In genomic region chr17:28986714-28987367, GRCh38 we compare ENCODE assay signal across 24 cellular contexts. TPM values are rescaled to one million over a fixed set of nuclear protein-coding genes. Genes with fewer than 3 reads are reported as not detected.
"Had no signal": no experiment of that assay in that cellular context is flagged by ENCODE, and none has a peak within 500 bp of the region (broad histone marks: within the 10 kb centered on the region; RNA-seq: fewer than 3 reads in every experiment).

No MANE protein-coding gene starts in this region.

- H3K27me3 ChIP-seq: adrenal gland, vagina had no signal

- H3K27ac Mint-ChIP-seq: activated CD4-positive, alpha-beta T cell treated with anti-CD3 and anti-CD28 coated beads for 36 hours; dendritic cell treated with granulocyte-macrophage colony-stimulating factor and Interleukin-4, amounts not matched to agents 40 ng/mL and 50 ng/mL, for 4 days; immature natural killer cell; stimulated activated naive CD8-positive, alpha-beta T cell treated with anti-CD3 and anti-CD28 coated beads, Interleukin-15, amount 100 ng/mL, for 72 hours had no signal

- H3K27me3 Mint-ChIP-seq: activated CD4-positive, alpha-beta T cell treated with anti-CD3 and anti-CD28 coated beads for 36 hours had no signal

- H3K4me3 ChIP-seq: adrenal gland, esophagus muscularis mucosa, gastroesophageal sphincter, heart left ventricle, left ventricle myocardium inferior, prostate gland, skin epidermis, suprapubic skin, transverse colon, vagina had no signal

- H3K9me3 ChIP-seq: adrenal gland, esophagus muscularis mucosa, gastroesophageal sphincter, heart left ventricle, left ventricle myocardium inferior, prostate gland, suprapubic skin, transverse colon, vagina had no signal

- H3K27ac ChIP-seq: adrenal gland, esophagus muscularis mucosa, gastroesophageal sphincter, heart left ventricle, left ventricle myocardium inferior, prostate gland, skin epidermis, suprapubic skin, transverse colon, vagina had no signal

- H3K4me1 ChIP-seq: adrenal gland, transverse colon had no signal

- H3K9me3 Mint-ChIP-seq: dendritic cell treated with granulocyte-macrophage colony-stimulating factor and Interleukin-4, amounts not matched to agents 40 ng/mL and 50 ng/mL, for 4 days; immature natural killer cell; neural crest cell; stimulated activated naive CD8-positive, alpha-beta T cell treated with anti-CD3 and anti-CD28 coated beads, Interleukin-15, amount 100 ng/mL, for 72 hours had no signal

- H3K36me3 ChIP-seq: adrenal gland, esophagus muscularis mucosa, gastroesophageal sphincter, heart left ventricle, left ventricle myocardium inferior, prostate gland, suprapubic skin, transverse colon, vagina had no signal

- DNase-seq: activated CD4-positive, alpha-beta T cell treated with anti-CD3 and anti-CD28 coated beads for 36 hours; activated CD4-positive, alpha-beta T cell treated with anti-CD3 and anti-CD28 coated beads, Interleukin-2, amount 50 U/mL, for 48 hours; activated gamma-delta T cell; adrenal gland; effector CD8-positive, alpha-beta T cell; heart left ventricle; immature natural killer cell; kidney glomerular epithelial cell; left ventricle myocardium inferior; right cardiac atrium; stimulated activated naive CD8-positive, alpha-beta T cell treated with anti-CD3 and anti-CD28 coated beads, Interleukin-15, amount 100 ng/mL, for 72 hours; transverse colon had no signal

- ATAC-seq: activated CD4-positive, alpha-beta T cell treated with anti-CD3 and anti-CD28 coated beads for 36 hours; activated naive CD4-positive, alpha-beta T cell treated with anti-CD3 and anti-CD28 coated beads, Interleukin-2, amount 50 U/mL, for 72 hours; gastroesophageal sphincter; heart left ventricle; right cardiac atrium; stimulated activated naive CD8-positive, alpha-beta T cell treated with anti-CD3 and anti-CD28 coated beads, Interleukin-15, amount 100 ng/mL, for 72 hours had no signal

- H3K4me3 Mint-ChIP-seq: activated CD4-positive, alpha-beta T cell treated with anti-CD3 and anti-CD28 coated beads for 36 hours; dendritic cell treated with granulocyte-macrophage colony-stimulating factor and Interleukin-4, amounts not matched to agents 40 ng/mL and 50 ng/mL, for 4 days; immature natural killer cell; neural crest cell; stimulated activated naive CD8-positive, alpha-beta T cell treated with anti-CD3 and anti-CD28 coated beads, Interleukin-15, amount 100 ng/mL, for 72 hours had no signal

- H3K36me3 Mint-ChIP-seq: activated naive CD4-positive, alpha-beta T cell treated with anti-CD3 and anti-CD28 coated beads, Interleukin-2, amount 50 U/mL, for 72 hours; immature natural killer cell had no signal

RNA-seq across cellular contexts. Expression of gene SEZ6, which starts 19.0 kb away (rescaled TPM):
- total RNA-seq: activated CD4-positive, alpha-beta T cell treated with anti-CD3 and anti-CD28 coated beads for 36 hours; astrocyte; endothelial cell of umbilical vein; left ventricle myocardium inferior; osteocyte; right cardiac atrium; suprapubic skin; vagina had no signal
- polyA plus RNA-seq: endothelial cell of umbilical vein, heart left ventricle, right cardiac atrium had no signal
